ENCODE assay signal across 9 cellular contexts in the genomic region with DNA sequence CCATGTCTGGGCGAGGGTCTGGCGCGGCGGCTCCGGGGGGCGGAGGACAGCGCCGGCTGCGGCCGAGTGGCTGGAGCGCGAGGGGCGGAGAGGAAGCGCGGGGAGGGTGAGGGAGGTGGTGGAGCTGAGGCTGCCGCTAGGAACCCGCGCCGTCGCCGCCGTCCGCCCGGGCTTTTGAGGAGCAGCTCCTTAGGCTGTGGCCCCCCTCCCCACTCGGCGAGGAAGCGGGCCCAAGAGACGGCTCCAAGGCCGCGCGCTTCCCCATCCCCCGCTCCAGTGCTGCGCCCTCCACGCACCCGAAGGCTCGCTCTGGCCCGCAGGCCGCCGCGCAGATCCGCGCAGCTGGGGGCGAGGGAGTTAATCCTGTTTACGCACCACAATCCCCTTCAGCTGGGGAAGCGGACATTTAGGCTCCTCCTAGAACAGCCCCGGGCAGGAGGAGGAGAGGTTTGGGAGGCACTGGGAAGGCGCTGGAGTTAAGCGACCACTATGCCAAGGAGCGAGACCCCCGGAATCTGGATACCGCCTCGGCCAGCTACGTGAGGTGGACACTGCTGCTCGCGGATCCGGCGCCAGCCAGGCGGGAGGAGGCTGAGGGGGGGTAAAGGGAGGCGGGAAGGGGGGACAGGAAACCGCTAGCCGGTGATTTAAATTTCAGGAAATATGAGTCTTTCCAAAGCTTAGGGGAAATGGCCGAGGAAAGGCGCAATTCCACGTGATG. TPM values are rescaled to one million over a fixed set of nuclear protein-coding genes. Genes with fewer than 3 reads are reported as not detected.
A peak's percentile ranks its signal among the peaks of the same experiment; 100 is the strongest.
DNase-seq lines count a peak whose midpoint lies in the region; ATAC-seq, FAIRE-seq and TF ChIP-seq lines count a peak whose summit lies in the region.
"Had no signal": no experiment of that assay in that cellular context is flagged by ENCODE, and none has a peak within 500 bp of the region (broad histone marks: within the 10 kb centered on the region; RNA-seq: fewer than 3 reads in every experiment).

A gene with protein sequence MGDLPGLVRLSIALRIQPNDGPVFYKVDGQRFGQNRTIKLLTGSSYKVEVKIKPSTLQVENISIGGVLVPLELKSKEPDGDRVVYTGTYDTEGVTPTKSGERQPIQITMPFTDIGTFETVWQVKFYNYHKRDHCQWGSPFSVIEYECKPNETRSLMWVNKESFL (minus strand): TSS at position 553 of the 721 bp plus-strand sequence. CDS start 549 bp downstream, at position 4.

- peaks cover 69% of the 10 kb centered on the region for H3K27me3 Mint-ChIP-seq in activated T-helper 1 cell treated with anti-CD3 and anti-CD28 coated beads, Interleukin-12 subunit alpha, Interleukin-12 subunit beta, Interleukin-2, Interleukin-4 antibody, amounts not matched to agents 30 ng/mL and 10 ng/mL and 1 ng/mL, durations not matched to agents 14 hours and 24 hours and 36 hours (ENCODE audit: insufficient read depth)
- H3K27me3 Mint-ChIP-seq in naive B cell: peaks cover 34 to 41% (median 36%) of the 10 kb centered on the region in 3 donors

- DNase-seq in NCI-H2029 (lab: John Stamatoyannopoulos, UW) (peak; percentile 10), NCI-H2029 treated with DMSO at 0.1 percent for 48 hours (lab: John Stamatoyannopoulos, UW) (no peak), NCI-H146 treated with DMSO at 0.1 percent for 48 hours (lab: John Stamatoyannopoulos, UW; ENCODE audit: unreplicated experiment) (peak; percentile 76), foreskin keratinocyte (peak in 1 of 2 donors; percentile 10), naive B cell (no peak), urothelium cell line (ENCODE audit: low spot score) (peak; percentile 73)
- no peak for DNase-seq in activated T-helper 1 cell treated with anti-CD3 and anti-CD28 coated beads, Interleukin-12 subunit alpha, Interleukin-12 subunit beta, Interleukin-2, Interleukin-4 antibody, amounts not matched to agents 30 ng/mL and 10 ng/mL and 1 ng/mL, durations not matched to agents 14 hours and 24 hours and 36 hours (ENCODE audit: low spot score)
- DNase-seq in activated effector memory CD4-positive, alpha-beta T cell treated with anti-CD3 and anti-CD28 coated beads, Interleukin-2, amount 50 U/mL, for 16 hours: no peak
- DNase-seq: DND-41 had no signal

- no peak for TF ChIP-seq CTCF in foreskin keratinocyte (conservative IDR thresholded peaks at IDR 0.05)

- no peak within 1 kb of the TSS for H3K27ac Mint-ChIP-seq in activated T-helper 1 cell treated with anti-CD3 and anti-CD28 coated beads, Interleukin-12 subunit alpha, Interleukin-12 subunit beta, Interleukin-2, Interleukin-4 antibody, amounts not matched to agents 30 ng/mL and 10 ng/mL and 1 ng/mL, durations not matched to agents 14 hours and 24 hours and 36 hours
- peak within 1 kb of the TSS in 4 of 6 donors; percentile 32 to 69 (median 48) for H3K27ac Mint-ChIP-seq in naive B cell

- no peak within 1 kb of the TSS for H3K27ac ChIP-seq in foreskin keratinocyte

- no peaks in the 10 kb centered on the region for H3K4me1 ChIP-seq in foreskin keratinocyte

- ATAC-seq in foreskin keratinocyte (peak; percentile 40), naive B cell (ENCODE audit: low read depth in 2 of 2) (peak; percentile 60 to 62)

- intact Hi-C loops in activated T-helper 1 cell treated with anti-CD3 and anti-CD28 coated beads, Interleukin-12 subunit alpha, Interleukin-12 subunit beta, Interleukin-2, Interleukin-4 antibody, amounts not matched to agents 30 ng/mL and 10 ng/mL and 1 ng/mL, durations not matched to agents 14 hours and 24 hours and 36 hours (cut with micrococcal nuclease): no loop called here

- peaks cover 69% of the 10 kb centered on the region for H3K27me3 ChIP-seq in foreskin keratinocyte

- peak within 1 kb of the TSS; percentile 19 for H3K4me3 Mint-ChIP-seq in activated T-helper 1 cell treated with anti-CD3 and anti-CD28 coated beads, Interleukin-12 subunit alpha, Interleukin-12 subunit beta, Interleukin-2, Interleukin-4 antibody, amounts not matched to agents 30 ng/mL and 10 ng/mL and 1 ng/mL, durations not matched to agents 14 hours and 24 hours and 36 hours
- H3K4me3 Mint-ChIP-seq in naive B cell: peak within 1 kb of the TSS; percentile 80 to 93 (median 89)

- FAIRE-seq in urothelium cell line (lab: Jason Lieb, UNC): no peak

- peaks cover 7% of the 10 kb centered on the region for H3K4me1 Mint-ChIP-seq in activated T-helper 1 cell treated with anti-CD3 and anti-CD28 coated beads, Interleukin-12 subunit alpha, Interleukin-12 subunit beta, Interleukin-2, Interleukin-4 antibody, amounts not matched to agents 30 ng/mL and 10 ng/mL and 1 ng/mL, durations not matched to agents 14 hours and 24 hours and 36 hours (ENCODE audit: low read depth)
- peaks cover 15 to 19% (median 16%) of the 10 kb centered on the region in 3 donors for H3K4me1 Mint-ChIP-seq in naive B cell

- H3K36me3 Mint-ChIP-seq in activated T-helper 1 cell treated with anti-CD3 and anti-CD28 coated beads, Interleukin-12 subunit alpha, Interleukin-12 subunit beta, Interleukin-2, Interleukin-4 antibody, amounts not matched to agents 30 ng/mL and 10 ng/mL and 1 ng/mL, durations not matched to agents 14 hours and 24 hours and 36 hours (ENCODE audit: low read depth): no peaks in the 10 kb centered on the region
- H3K36me3 Mint-ChIP-seq in naive B cell: no peaks in the 10 kb centered on the region

- no peaks in the 10 kb centered on the region for H3K9me3 Mint-ChIP-seq in activated T-helper 1 cell treated with anti-CD3 and anti-CD28 coated beads, Interleukin-12 subunit alpha, Interleukin-12 subunit beta, Interleukin-2, Interleukin-4 antibody, amounts not matched to agents 30 ng/mL and 10 ng/mL and 1 ng/mL, durations not matched to agents 14 hours and 24 hours and 36 hours
- peaks cover 0 to 2% (median 0%) of the 10 kb centered on the region in 7 donors for H3K9me3 Mint-ChIP-seq in naive B cell

RNA-seq across cellular contexts. Expression of the gene that starts here (rescaled TPM):
- total RNA-seq in activated T-helper 1 cell treated with anti-CD3 and anti-CD28 coated beads, Interleukin-12 subunit alpha, Interleukin-12 subunit beta, Interleukin-2, Interleukin-4 antibody, amounts not matched to agents 30 ng/mL and 10 ng/mL and 1 ng/mL, durations not matched to agents 14 hours and 24 hours and 36 hours: not detected in 2 replicates
- total RNA-seq in foreskin keratinocyte: 0.11 TPM in 1 of 2 replicates, not detected in the other
- 0.03 and 0.17 TPM in 2 replicates for polyA plus RNA-seq in foreskin keratinocyte
- not detected for polyA plus RNA-seq in naive B cell (ENCODE audit: low read depth in 6 of 6)

Comparison
In these comparisons a context has a peak if more than half of its experiments do, and no peak if none do; other contexts are left out.
1. DNase-seq: peak in NCI-H2029 (single experiment), NCI-H146 treated with DMSO at 0.1 percent for 48 hours (single experiment) and urothelium cell line (single experiment); none in NCI-H2029 treated with DMSO at 0.1 percent for 48 hours (single experiment), activated T-helper 1 cell treated with anti-CD3 and anti-CD28 coated beads, Interleukin-12 subunit alpha, Interleukin-12 subunit beta, Interleukin-2, Interleukin-4 antibody, amounts not matched to agents 30 ng/mL and 10 ng/mL and 1 ng/mL, durations not matched to agents 14 hours and 24 hours and 36 hours (single experiment), naive B cell (single experiment) and activated effector memory CD4-positive, alpha-beta T cell treated with anti-CD3 and anti-CD28 coated beads, Interleukin-2, amount 50 U/mL, for 16 hours (single experiment).
2. Peak in ATAC-seq in foreskin keratinocyte; RNA of the gene not detected or under 1 TPM.
3. Peak in ATAC-seq in naive B cell; RNA of the gene not detected or under 1 TPM.